Comparison of ENCODE assay signal across 1 cellular context in the genomic region with DNA sequence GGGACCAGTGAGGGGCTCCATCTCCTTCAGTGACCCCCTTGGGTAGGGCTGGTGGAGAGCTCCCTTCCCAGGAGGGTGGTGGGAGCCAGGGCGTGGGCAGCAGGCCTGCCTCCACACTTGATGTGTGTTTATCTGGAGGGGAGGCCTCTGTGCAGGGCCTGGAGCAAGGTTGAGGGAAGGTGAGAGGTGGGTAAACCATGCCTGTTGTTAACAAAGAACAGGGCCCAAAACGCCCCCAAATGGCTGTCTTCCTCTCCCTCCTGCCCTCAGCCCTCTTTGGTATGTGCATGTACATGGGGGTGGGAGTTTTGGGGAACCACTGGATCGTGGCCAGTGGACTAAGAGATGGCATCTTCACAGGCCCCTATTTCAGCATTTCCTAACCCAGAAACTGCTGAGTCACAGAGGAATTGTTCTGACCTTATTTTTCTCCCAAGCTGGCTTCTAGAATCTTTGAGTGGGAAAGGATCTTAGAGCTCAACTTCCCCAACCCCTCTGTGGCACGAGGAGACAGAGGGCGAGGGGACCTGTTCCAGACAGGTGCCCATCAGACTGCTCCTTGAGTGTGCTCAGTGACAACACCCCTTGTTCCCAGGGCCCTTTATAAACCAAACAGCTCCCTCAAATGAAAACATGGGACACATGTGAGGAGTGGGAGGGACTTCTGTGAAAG.
TF ChIP-seq lines count a peak whose summit lies in the region.

No MANE protein-coding gene starts in this region.

TF ChIP-seq in K562, 482 proteins besides CTCF, POLR2A, EP300 and RAD21 (continued from another document):
- TF ChIP-seq, protein P1, sequence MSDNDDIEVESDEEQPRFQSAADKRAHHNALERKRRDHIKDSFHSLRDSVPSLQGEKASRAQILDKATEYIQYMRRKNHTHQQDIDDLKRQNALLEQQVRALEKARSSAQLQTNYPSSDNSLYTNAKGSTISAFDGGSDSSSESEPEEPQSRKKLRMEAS (CRISPR knock-in tag; IDR thresholded peaks at IDR 0.05): peak; percentile 32
- no peak for TF ChIP-seq KLF1 (tag; IDR thresholded peaks at IDR 0.05)
- TF ChIP-seq SRSF3 (IDR thresholded peaks at IDR 0.05; ENCODE audit: insufficient read depth, low read length): no peak
- TF ChIP-seq ZBTB8A (IDR thresholded peaks at IDR 0.05; ENCODE audit: partially characterized antibody): no peak
